In the genomic region with DNA sequence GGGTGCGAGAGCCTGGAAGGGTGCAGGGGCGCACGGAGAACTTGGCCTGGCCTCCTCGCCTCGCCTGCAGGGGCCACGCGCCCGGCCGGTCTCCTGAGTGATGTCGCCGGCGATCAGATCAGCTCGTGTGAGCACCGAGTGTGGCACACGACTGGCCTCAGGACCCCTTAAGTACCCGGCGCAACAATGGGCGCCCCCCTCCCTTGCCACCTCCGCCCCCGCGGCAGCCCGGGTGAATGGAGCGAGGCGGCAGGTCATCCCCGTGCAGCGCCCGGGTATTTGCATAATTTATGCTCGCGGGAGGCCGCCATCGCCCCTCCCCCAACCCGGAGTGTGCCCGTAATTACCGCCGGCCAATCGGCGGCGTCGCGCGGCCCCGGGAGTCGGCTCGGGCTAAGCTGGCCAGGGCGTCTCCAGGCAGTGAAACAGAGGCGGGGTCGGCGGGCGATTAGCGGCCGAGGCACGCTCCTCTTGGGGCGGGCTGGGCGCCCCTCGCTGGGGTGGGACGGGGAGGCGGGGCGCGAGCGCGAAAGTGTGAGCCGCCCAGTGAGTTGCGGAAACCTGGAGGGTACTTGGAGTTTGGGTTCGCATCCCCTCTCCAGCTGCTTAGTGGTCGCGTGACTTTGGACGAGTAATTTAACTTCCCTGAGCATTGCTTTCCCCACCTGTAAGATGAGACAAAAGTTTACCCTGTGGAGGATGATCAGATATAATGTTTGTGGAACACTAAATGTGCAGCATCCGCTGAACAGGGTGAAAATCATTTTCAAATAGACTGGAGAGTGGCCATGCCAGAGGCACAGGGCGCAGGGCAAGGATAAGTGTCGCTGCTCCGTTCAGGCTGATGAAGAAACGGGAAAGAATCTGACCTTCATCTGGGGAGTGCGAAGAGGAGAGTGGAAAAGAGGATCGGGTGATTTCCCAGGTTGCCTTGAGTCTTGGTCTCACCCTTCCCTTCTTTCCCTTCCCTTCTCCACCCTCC, we compare ENCODE assay signal across 10 cellular contexts. TPM values are rescaled to one million over a fixed set of nuclear protein-coding genes. Genes with fewer than 3 reads are reported as not detected.
DNase-seq lines count a peak whose midpoint lies in the region; ATAC-seq and TF ChIP-seq lines count a peak whose summit lies in the region.
"Had no signal": no experiment of that assay in that cellular context is flagged by ENCODE, and none has a peak within 500 bp of the region (broad histone marks: within the 10 kb centered on the region; RNA-seq: fewer than 3 reads in every experiment).

A gene with protein sequence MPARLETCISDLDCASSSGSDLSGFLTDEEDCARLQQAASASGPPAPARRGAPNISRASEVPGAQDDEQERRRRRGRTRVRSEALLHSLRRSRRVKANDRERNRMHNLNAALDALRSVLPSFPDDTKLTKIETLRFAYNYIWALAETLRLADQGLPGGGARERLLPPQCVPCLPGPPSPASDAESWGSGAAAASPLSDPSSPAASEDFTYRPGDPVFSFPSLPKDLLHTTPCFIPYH (minus strand): TSS at position 145 of the 982 bp plus-strand sequence. CDS start 274 bp downstream, outside the sequence.

- H3K27ac Mint-ChIP-seq in endothelial cell (ENCODE audit: unreplicated experiment): no peak within 1 kb of the TSS

- H3K4me1 Mint-ChIP-seq in endothelial cell (ENCODE audit: unreplicated experiment): peaks cover 11% of the 10 kb centered on the region

- no peak for TF ChIP-seq CTCF in endothelial cell (IDR thresholded peaks at IDR 0.05; ENCODE audit: unreplicated experiment)

- no peak within 1 kb of the TSS for H3K4me3 Mint-ChIP-seq in endothelial cell (ENCODE audit: unreplicated experiment)

- H3K27me3 Mint-ChIP-seq in endothelial cell (ENCODE audit: unreplicated experiment): peaks cover 41% of the 10 kb centered on the region

- H3K36me3 Mint-ChIP-seq in endothelial cell (ENCODE audit: low read depth, unreplicated experiment): no peaks in the 10 kb centered on the region

- ATAC-seq in activated CD4-positive, CD25-positive, alpha-beta regulatory T cell treated with anti-CD3 and anti-CD28 coated beads, Interleukin-2, amount 50 U/mL, for 24 hours: no peak
- ATAC-seq in HG03378 (IDR thresholded peaks at IDR 0.05; ENCODE audit: unreplicated experiment) (no peak), GM19035 (IDR thresholded peaks at IDR 0.05; ENCODE audit: unreplicated experiment) (no peak)

- DNase-seq in NCI-H2029 (lab: John Stamatoyannopoulos, UW): peak; percentile 20
- no peak for DNase-seq in NCI-H2029 treated with DMSO at 0.1 percent for 48 hours (lab: John Stamatoyannopoulos, UW)
- DNase-seq in NCI-H2227 (lab: John Stamatoyannopoulos, UW; ENCODE audit: unreplicated experiment): peak; percentile 70
- DNase-seq in endothelial cell (ENCODE audit: low spot score): peak; percentile 21
- DNase-seq in retina: peak; percentile 87

- no peaks in the 10 kb centered on the region for H3K9me3 Mint-ChIP-seq in endothelial cell (ENCODE audit: unreplicated experiment)

RNA-seq across cellular contexts. Expression of the gene that starts here (rescaled TPM):
- total RNA-seq in endothelial cell (ENCODE audit: unreplicated experiment): not detected
- total RNA-seq: GM23248, mesenteric fat pad had no signal

Comparison
In these comparisons a context has a peak if more than half of its experiments do, and no peak if none do; other contexts are left out.
1. Peak in DNase-seq in endothelial cell; RNA of the gene not detected or under 1 TPM.